Comparison of ENCODE assay signal across 1 cellular context in the genomic region with DNA sequence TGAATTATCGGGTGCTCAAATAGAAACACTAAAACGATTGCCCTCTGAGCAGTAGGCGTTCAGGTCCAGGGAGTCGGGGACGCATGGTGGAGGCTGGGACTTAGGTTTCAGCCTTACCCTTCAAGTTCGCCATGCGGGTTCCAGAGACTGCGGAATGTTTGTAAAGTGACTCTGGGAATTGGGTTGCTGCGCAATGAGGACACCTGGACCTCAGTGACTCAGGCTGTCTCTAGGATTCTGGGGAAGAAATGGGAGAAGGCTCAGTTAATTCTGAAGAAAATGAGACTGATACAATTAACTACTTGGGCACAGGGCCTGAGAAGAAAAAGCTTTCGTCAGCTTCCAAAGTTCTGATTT.
TF ChIP-seq lines count a peak whose summit lies in the region.

No MANE protein-coding gene starts in this region.

TF ChIP-seq in HCT116, 20 proteins besides CTCF, POLR2A, EP300 and RAD21 (continued from another document):
- TF ChIP-seq, protein P1, sequence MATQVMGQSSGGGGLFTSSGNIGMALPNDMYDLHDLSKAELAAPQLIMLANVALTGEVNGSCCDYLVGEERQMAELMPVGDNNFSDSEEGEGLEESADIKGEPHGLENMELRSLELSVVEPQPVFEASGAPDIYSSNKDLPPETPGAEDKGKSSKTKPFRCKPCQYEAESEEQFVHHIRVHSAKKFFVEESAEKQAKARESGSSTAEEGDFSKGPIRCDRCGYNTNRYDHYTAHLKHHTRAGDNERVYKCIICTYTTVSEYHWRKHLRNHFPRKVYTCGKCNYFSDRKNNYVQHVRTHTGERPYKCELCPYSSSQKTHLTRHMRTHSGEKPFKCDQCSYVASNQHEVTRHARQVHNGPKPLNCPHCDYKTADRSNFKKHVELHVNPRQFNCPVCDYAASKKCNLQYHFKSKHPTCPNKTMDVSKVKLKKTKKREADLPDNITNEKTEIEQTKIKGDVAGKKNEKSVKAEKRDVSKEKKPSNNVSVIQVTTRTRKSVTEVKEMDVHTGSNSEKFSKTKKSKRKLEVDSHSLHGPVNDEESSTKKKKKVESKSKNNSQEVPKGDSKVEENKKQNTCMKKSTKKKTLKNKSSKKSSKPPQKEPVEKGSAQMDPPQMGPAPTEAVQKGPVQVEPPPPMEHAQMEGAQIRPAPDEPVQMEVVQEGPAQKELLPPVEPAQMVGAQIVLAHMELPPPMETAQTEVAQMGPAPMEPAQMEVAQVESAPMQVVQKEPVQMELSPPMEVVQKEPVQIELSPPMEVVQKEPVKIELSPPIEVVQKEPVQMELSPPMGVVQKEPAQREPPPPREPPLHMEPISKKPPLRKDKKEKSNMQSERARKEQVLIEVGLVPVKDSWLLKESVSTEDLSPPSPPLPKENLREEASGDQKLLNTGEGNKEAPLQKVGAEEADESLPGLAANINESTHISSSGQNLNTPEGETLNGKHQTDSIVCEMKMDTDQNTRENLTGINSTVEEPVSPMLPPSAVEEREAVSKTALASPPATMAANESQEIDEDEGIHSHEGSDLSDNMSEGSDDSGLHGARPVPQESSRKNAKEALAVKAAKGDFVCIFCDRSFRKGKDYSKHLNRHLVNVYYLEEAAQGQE (IDR thresholded peaks at IDR 0.05; ENCODE audit: low read depth): no peak
